In genomic region chr1:206535853-206536188, GRCh38 we compare ENCODE assay signal across 1 cellular context.
TF ChIP-seq lines count a peak whose summit lies in the region.

No MANE protein-coding gene starts in this region.

TF ChIP-seq in K562, 482 proteins besides CTCF, POLR2A, EP300 and RAD21 (continued from another document):
- TF ChIP-seq PBX2 (CRISPR knock-in tag; IDR thresholded peaks at IDR 0.05; ENCODE audit: low read depth) (0 out of 2 replicates have a peak, but pooled peaks have one; percentile 32), PBX2 (tag; conservative IDR thresholded peaks at IDR 0.05; ENCODE audit: low read depth) (peak; percentile 83; the same call in 1 of the 2 replicates), ZBTB26 (CRISPR knock-in tag; IDR thresholded peaks at IDR 0.05) (no peak), ZNF324 (CRISPR knock-in tag; IDR thresholded peaks at IDR 0.05) (no peak)
